In genomic region chr11:18106688-18107087, GRCh38 we compare ENCODE assay signal across 8 cellular contexts. TPM values are rescaled to one million over a fixed set of nuclear protein-coding genes. Genes with fewer than 3 reads are reported as not detected.
DNase-seq lines count a peak whose midpoint lies in the region; ATAC-seq and TF ChIP-seq lines count a peak whose summit lies in the region.

No MANE protein-coding gene starts in this region.

- no peaks in the 10 kb centered on the region for H3K27me3 Mint-ChIP-seq in activated T-cell treated with anti-CD3 and anti-CD28 coated beads, Interleukin-2, amount 50 U/mL, for 72 hours (ENCODE audit: low read depth)

- no peak overlapping the region for H3K4me3 ChIP-seq in RWPE2 (ENCODE audit: severe bottlenecking)
- H3K4me3 ChIP-seq in stomach smooth muscle (ENCODE audit: low read length in 2 of 2) = peak overlapping the region; percentile 7 to 92

- no peak overlapping the region for H3K27ac ChIP-seq in RWPE2 (ENCODE audit: poor library complexity, severe bottlenecking)
- H3K27ac ChIP-seq in stomach smooth muscle (ENCODE audit: low read length) = no peak overlapping the region

- H3K36me3 Mint-ChIP-seq in activated T-cell treated with anti-CD3 and anti-CD28 coated beads, Interleukin-2, amount 50 U/mL, for 72 hours (ENCODE audit: insufficient read depth in 2 of 2) = peaks cover 1 to 7% of the 10 kb centered on the region in 2 donors

- intact Hi-C loops in cardiac septum (cut with DNase I) = loop anchor here (5.0 kb wide), 1 partner anchor 114 kb away; no protein-coding TSS in a partner anchor

- TF ChIP-seq CTCF in RWPE2 (IDR thresholded peaks at IDR 0.05; ENCODE audit: poor library complexity, severe bottlenecking) = no peak

- no peak overlapping the region for H3K9ac ChIP-seq in stomach smooth muscle (ENCODE audit: low read length in 2 of 2)

- H3K36me3 ChIP-seq in RWPE2 (ENCODE audit: low read depth) (peaks cover 23% of the 10 kb centered on the region), stomach smooth muscle (ENCODE audit: control insufficient read depth in 2 of 2, insufficient read depth in 2 of 2, low read length in 2 of 2) (peaks cover 2 to 7% of the 10 kb centered on the region in 2 donors)

- H3K4me3 Mint-ChIP-seq in activated T-cell treated with anti-CD3 and anti-CD28 coated beads, Interleukin-2, amount 50 U/mL, for 72 hours = peak overlapping the region; percentile 64 to 94

- peaks cover 11% of the 10 kb centered on the region for H3K4me1 ChIP-seq in RWPE2 (ENCODE audit: insufficient read depth, poor library complexity, severe bottlenecking)
- peaks cover 6% of the 10 kb centered on the region for H3K4me1 ChIP-seq in stomach smooth muscle (ENCODE audit: control insufficient read depth, insufficient read depth, low read length)

- H3K9me3 ChIP-seq in RWPE2 (ENCODE audit: severe bottlenecking) (no peaks in the 10 kb centered on the region), stomach smooth muscle (ENCODE audit: control insufficient read depth in 2 of 2, low read length in 2 of 2) (no peaks in the 10 kb centered on the region)

- peaks cover 31% of the 10 kb centered on the region for H3K4me1 Mint-ChIP-seq in activated T-cell treated with anti-CD3 and anti-CD28 coated beads, Interleukin-2, amount 50 U/mL, for 72 hours (ENCODE audit: low read depth)

- no peaks in the 10 kb centered on the region for H3K9me3 Mint-ChIP-seq in activated T-cell treated with anti-CD3 and anti-CD28 coated beads, Interleukin-2, amount 50 U/mL, for 72 hours

- no peak for ATAC-seq in activated T-cell treated with anti-CD3 and anti-CD28 coated beads, Interleukin-2, amount 50 U/mL, for 72 hours (replicated peaks in 1 of 2)
- ATAC-seq in RWPE2 (ENCODE audit: low read depth) (0 out of 3 replicates have a peak, but pooled peaks have one; percentile 26), esophagus mucosa (peak; percentile 41), HG03571 (IDR thresholded peaks at IDR 0.05; ENCODE audit: unreplicated experiment) (no peak), GM18517 (IDR thresholded peaks at IDR 0.05; ENCODE audit: unreplicated experiment) (no peak)

- H3K27me3 ChIP-seq in RWPE2 (ENCODE audit: insufficient read depth, poor library complexity, severe bottlenecking) (no peaks in the 10 kb centered on the region), stomach smooth muscle (ENCODE audit: control insufficient read depth in 1 of 2, insufficient read depth in 2 of 2, low read length in 2 of 2) (peaks cover 0 to 5% of the 10 kb centered on the region in 2 donors)

- H3K27ac Mint-ChIP-seq in activated T-cell treated with anti-CD3 and anti-CD28 coated beads, Interleukin-2, amount 50 U/mL, for 72 hours = no peak overlapping the region

- no peak for DNase-seq in activated T-cell treated with anti-CD3 and anti-CD28 coated beads, Interleukin-2, amount 50 U/mL, for 72 hours
- DNase-seq in activated T-cell treated with anti-CD3 and anti-CD28 coated beads for 4 hours (no peak), RWPE2 (ENCODE audit: low spot score) (no peak), cardiac septum (ENCODE audit: low spot score) (no peak)

RNA-seq across cellular contexts. Expression of gene SAAL1, which starts 0.8 kb away (rescaled TPM):
- 10 to 100 TPM; 29.3 to 39.3 TPM for total RNA-seq in activated T-cell treated with anti-CD3 and anti-CD28 coated beads, Interleukin-2, amount 50 U/mL, for 72 hours
- total RNA-seq in esophagus mucosa (10.4 TPM), cardiac septum (9.3 TPM)

RNA-seq across cellular contexts. Expression of gene MRGPRX3, which starts 25.7 kb away (rescaled TPM):
- not detected for total RNA-seq in activated T-cell treated with anti-CD3 and anti-CD28 coated beads, Interleukin-2, amount 50 U/mL, for 72 hours
- 1.9 TPM for total RNA-seq in esophagus mucosa
- total RNA-seq in cardiac septum = not detected

Comparison
In these comparisons a context has a peak if more than half of its experiments do, and no peak if none do; other contexts are left out.
1. ATAC-seq: peak in RWPE2 (single experiment) and esophagus mucosa (single experiment); none in activated T-cell treated with anti-CD3 and anti-CD28 coated beads, Interleukin-2, amount 50 U/mL, for 72 hours (0 of 2), HG03571 (single experiment) and GM18517 (single experiment).